ENCODE assay signal across 29 cellular contexts in genomic region chr5:136309376-136309775, GRCh38. TPM values are rescaled to one million over a fixed set of nuclear protein-coding genes. Genes with fewer than 3 reads are reported as not detected.
"Had no signal": no experiment of that assay in that cellular context is flagged by ENCODE, and none has a peak within 500 bp of the region (broad histone marks: within the 10 kb centered on the region; RNA-seq: fewer than 3 reads in every experiment).

No MANE protein-coding gene starts in this region.

- H3K9me3 Mint-ChIP-seq: activated CD4-positive, alpha-beta memory T cell treated with anti-CD3 and anti-CD28 coated beads for 36 hours; activated CD4-positive, alpha-beta T cell treated with anti-CD3 and anti-CD28 coated beads, Interleukin-2, amount 10 ng/mL, durations not matched to agents 7 days and 5 days; activated naive CD4-positive, alpha-beta T cell treated with anti-CD3 and anti-CD28 coated beads, Interleukin-2, amount 50 U/mL, for 72 hours; activated naive CD8-positive, alpha-beta T cell treated with anti-CD3 and anti-CD28 coated beads, Interleukin-2, amount 50 U/mL, for 24 hours; activated T-cell treated with anti-CD3 and anti-CD28 coated beads, Interleukin-2, amount 50 U/mL, for 4 hours; T-cell had no signal

- DNase-seq: activated CD4-positive, alpha-beta memory T cell treated with anti-CD3 and anti-CD28 coated beads for 36 hours; activated CD4-positive, alpha-beta T cell treated with anti-CD3 and anti-CD28 coated beads, Interleukin-2, amount 10 ng/mL, durations not matched to agents 7 days and 5 days; activated CD4-positive, CD25-positive, alpha-beta regulatory T cell; activated CD8-positive, alpha-beta memory T cell treated with anti-CD3 and anti-CD28 coated beads for 24 hours; activated effector memory CD4-positive, alpha-beta T cell treated with anti-CD3 and anti-CD28 coated beads, Interleukin-2, amount 50 U/mL, for 16 hours; activated naive CD4-positive, alpha-beta T cell treated with Interleukin-2 at 50 U/mL for 16 hours; activated naive CD8-positive, alpha-beta T cell treated with anti-CD3 and anti-CD28 coated beads, Interleukin-2, amount 50 U/mL, for 24 hours; activated T-cell treated with anti-CD3 and anti-CD28 coated beads, Interleukin-2, amount 50 U/mL, for 4 hours; amygdala; central memory CD4-positive, alpha-beta T cell; Karpas-422; NCI-H1048; NCI-H146; NCI-H187 treated with DMSO at 0.1 percent for 48 hours; NCI-H2081 treated with DMSO at 0.1 percent for 48 hours; NCI-H2171 treated with DMSO at 0.1 percent for 48 hours; NCI-H226; NCI-H526; NCI-H774; T-cell; T-helper 2 cell had no signal

- ATAC-seq: activated naive CD4-positive, alpha-beta T cell treated with anti-CD3 and anti-CD28 coated beads, Interleukin-2, amount 50 U/mL, for 72 hours; activated naive CD8-positive, alpha-beta T cell treated with anti-CD3 and anti-CD28 coated beads, Interleukin-2, amount 50 U/mL, for 24 hours; activated T-cell treated with anti-CD3 and anti-CD28 coated beads, Interleukin-2, amount 50 U/mL, for 4 hours; K562; Panc1; Right ventricle myocardium inferior; T-cell had no signal

- H3K27me3 Mint-ChIP-seq: activated CD4-positive, alpha-beta T cell treated with anti-CD3 and anti-CD28 coated beads, Interleukin-2, amount 10 ng/mL, durations not matched to agents 7 days and 5 days; T-cell had no signal

- H3K4me1 Mint-ChIP-seq: activated CD4-positive, alpha-beta T cell treated with anti-CD3 and anti-CD28 coated beads, Interleukin-2, amount 10 ng/mL, durations not matched to agents 7 days and 5 days; activated naive CD8-positive, alpha-beta T cell treated with anti-CD3 and anti-CD28 coated beads, Interleukin-2, amount 50 U/mL, for 24 hours; T-cell had no signal

- H3K27ac Mint-ChIP-seq: activated CD4-positive, alpha-beta memory T cell treated with anti-CD3 and anti-CD28 coated beads for 36 hours; activated CD4-positive, alpha-beta T cell treated with anti-CD3 and anti-CD28 coated beads, Interleukin-2, amount 10 ng/mL, durations not matched to agents 7 days and 5 days; activated naive CD4-positive, alpha-beta T cell treated with anti-CD3 and anti-CD28 coated beads, Interleukin-2, amount 50 U/mL, for 72 hours; activated naive CD8-positive, alpha-beta T cell treated with anti-CD3 and anti-CD28 coated beads, Interleukin-2, amount 50 U/mL, for 24 hours; T-cell had no signal

- H3K4me3 Mint-ChIP-seq: activated CD4-positive, alpha-beta memory T cell treated with anti-CD3 and anti-CD28 coated beads for 36 hours; activated CD4-positive, alpha-beta T cell treated with anti-CD3 and anti-CD28 coated beads, Interleukin-2, amount 10 ng/mL, durations not matched to agents 7 days and 5 days; activated naive CD8-positive, alpha-beta T cell treated with anti-CD3 and anti-CD28 coated beads, Interleukin-2, amount 50 U/mL, for 24 hours; activated T-cell treated with anti-CD3 and anti-CD28 coated beads, Interleukin-2, amount 50 U/mL, for 4 hours; T-cell had no signal

- H3K36me3 Mint-ChIP-seq: activated CD4-positive, alpha-beta memory T cell treated with anti-CD3 and anti-CD28 coated beads for 36 hours; activated naive CD4-positive, alpha-beta T cell treated with anti-CD3 and anti-CD28 coated beads, Interleukin-2, amount 50 U/mL, for 72 hours; T-cell had no signal

- H3K27ac ChIP-seq: SK-N-MC, VCaP had no signal

- FAIRE-seq: K562 had no signal

RNA-seq across cellular contexts. Expression of gene TRPC7, which starts 56.0 kb away (rescaled TPM):
- total RNA-seq: activated CD4-positive, alpha-beta memory T cell treated with anti-CD3 and anti-CD28 coated beads for 36 hours; activated CD4-positive, alpha-beta T cell treated with anti-CD3 and anti-CD28 coated beads, Interleukin-2, amount 10 ng/mL, durations not matched to agents 7 days and 5 days; activated naive CD4-positive, alpha-beta T cell treated with anti-CD3 and anti-CD28 coated beads, Interleukin-2, amount 50 U/mL, for 72 hours; activated T-cell treated with anti-CD3 and anti-CD28 coated beads, Interleukin-2, amount 50 U/mL, for 4 hours; K562; NCI-H460; OCI-LY7; Right ventricle myocardium inferior; T-cell had no signal
